22 cellular contexts compared by ENCODE assay signal in genomic region chr4:153831236-153831635, GRCh38. TPM values are rescaled to one million over a fixed set of nuclear protein-coding genes. Genes with fewer than 3 reads are reported as not detected.
"Had no signal": no experiment of that assay in that cellular context is flagged by ENCODE, and none has a peak within 500 bp of the region (broad histone marks: within the 10 kb centered on the region; RNA-seq: fewer than 3 reads in every experiment).

No MANE protein-coding gene starts in this region.

- H3K9me3 ChIP-seq: MG63, SJSA1 had no signal

- H3K27me3 ChIP-seq: MG63, SJSA1 had no signal

- H3K27ac ChIP-seq: SJSA1, SK-N-MC had no signal

- H3K4me3 ChIP-seq: MG63, SJSA1, SK-N-MC had no signal

- DNase-seq: Karpas-422, KG1, MG63, NCI-H1092 treated with DMSO at 0.1 percent for 48 hours, NCI-H1436, NCI-H187, NCI-H2029, NCI-H2081 treated with DMSO at 0.1 percent for 48 hours, NCI-H2171, NCI-H226, NCI-H446, NCI-H510A, NCI-H524 treated with DMSO at 0.1 percent for 48 hours, NCI-H69, NCI-H774, Right ventricle myocardium superior, RPMI8226, SIG-M5 had no signal

- H3K4me1 ChIP-seq: SJSA1 had no signal

- FAIRE-seq: RCC 7860 had no signal

- H3K36me3 ChIP-seq: MG63, SJSA1 had no signal

RNA-seq across cellular contexts. Expression of gene SFRP2, which starts 42.4 kb away (rescaled TPM):
- total RNA-seq: HT1080, Right ventricle myocardium superior, SJSA1 had no signal
